In the genomic region with DNA sequence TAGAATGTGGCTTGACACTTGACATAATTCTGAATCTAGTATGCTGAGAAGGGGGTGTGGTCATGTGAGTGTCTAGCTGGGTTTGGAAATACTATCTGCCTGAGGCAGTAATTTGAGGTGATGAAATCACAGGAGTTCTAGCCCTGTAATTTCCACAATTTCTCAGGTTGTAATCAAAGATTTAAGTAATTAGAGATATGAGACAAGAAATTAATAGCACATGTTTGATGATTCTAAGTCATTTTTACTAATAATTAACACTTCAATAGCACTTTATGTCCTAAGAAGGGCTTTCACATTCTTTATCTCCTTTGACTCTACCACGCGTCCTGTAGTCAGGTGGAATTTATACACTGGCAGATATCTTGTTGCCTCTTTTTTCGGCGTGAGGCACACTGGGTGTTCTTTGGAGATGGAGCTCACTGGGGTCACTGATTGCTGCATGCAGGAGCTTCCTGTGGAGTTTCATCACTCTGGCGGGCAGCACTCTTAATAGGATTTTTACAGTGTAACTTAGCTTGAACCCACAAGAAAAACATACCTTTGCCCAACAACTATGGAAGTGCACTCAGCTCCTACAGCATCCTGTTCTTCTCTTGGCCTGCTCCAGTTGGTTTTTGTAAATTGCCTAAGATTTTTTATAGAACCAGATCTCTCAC, we compare ENCODE assay signal across 9 cellular contexts. TPM values are rescaled to one million over a fixed set of nuclear protein-coding genes. Genes with fewer than 3 reads are reported as not detected.
DNase-seq lines count a peak whose midpoint lies in the region; ATAC-seq and TF ChIP-seq lines count a peak whose summit lies in the region.
"Had no signal": no experiment of that assay in that cellular context is flagged by ENCODE, and none has a peak within 500 bp of the region (broad histone marks: within the 10 kb centered on the region; RNA-seq: fewer than 3 reads in every experiment).

No MANE protein-coding gene starts in this region.

- H3K9me3 Mint-ChIP-seq in IgD-negative memory B cell: no peaks in the 10 kb centered on the region
- no peaks in the 10 kb centered on the region for H3K9me3 Mint-ChIP-seq in naive thymus-derived CD8-positive, alpha-beta T cell

- no peaks in the 10 kb centered on the region for H3K36me3 Mint-ChIP-seq in IgD-negative memory B cell
- H3K36me3 Mint-ChIP-seq in naive thymus-derived CD8-positive, alpha-beta T cell: peaks cover under 1 to 6% (median under 1%) of the 10 kb centered on the region in 3 donors

- H3K4me3 Mint-ChIP-seq in IgD-negative memory B cell: peak overlapping the region in 2 of 4 donors; percentile 65 to 98
- H3K4me3 Mint-ChIP-seq in naive thymus-derived CD8-positive, alpha-beta T cell: peak overlapping the region in 5 of 10 donors; percentile 2 to 98 (median 26)

- TF ChIP-seq CTCF in astrocyte of the spinal cord (IDR thresholded peaks at IDR 0.05; ENCODE audit: low read depth, low read length): no peak

- DNase-seq in DMS153 (lab: John Stamatoyannopoulos, UW) (peak; percentile 26), astrocyte of the spinal cord (ENCODE audit: low read depth, low spot score) (peak; percentile 91), Ammon's horn (ENCODE audit: low spot score) (no peak), NCI-H2196 treated with DMSO at 0.1 percent for 48 hours (lab: John Stamatoyannopoulos, UW; ENCODE audit: unreplicated experiment) (no peak), CD1c-positive myeloid dendritic cell (ENCODE audit: extremely low spot score) (no peak), epidermal melanocyte (ENCODE audit: insufficient read length, low spot score) (no peak)
- no peak for DNase-seq in naive thymus-derived CD8-positive, alpha-beta T cell
- DNase-seq: stimulated activated CD4-positive, alpha-beta T cell treated with anti-CD3 and anti-CD28 coated beads, Interleukin-1b, Interleukin-23, amount 100 ng/mL, for 48 hours had no signal

- H3K27ac Mint-ChIP-seq in IgD-negative memory B cell: peak overlapping the region; percentile 55 to 74 (median 58)
- H3K27ac Mint-ChIP-seq in naive thymus-derived CD8-positive, alpha-beta T cell: peak overlapping the region; percentile 26 to 100 (median 86)

- POLR2A ChIA-PET in naive thymus-derived CD8-positive, alpha-beta T cell (lab: Charles Lee): interaction anchor here (0.5 to 4.9 kb wide), 6 partner anchors 29 to 209 kb away, joined by 3 to 31 read pairs (median 4); no protein-coding TSS in a partner anchor

- H3K4me1 Mint-ChIP-seq in IgD-negative memory B cell: peaks cover 63 to 74% (median 67%) of the 10 kb centered on the region in 3 donors
- H3K4me1 Mint-ChIP-seq in naive thymus-derived CD8-positive, alpha-beta T cell: peaks cover 30 to 80% (median 75%) of the 10 kb centered on the region in 4 donors

- H3K4me3 ChIP-seq in astrocyte of the spinal cord (ENCODE audit: low read depth, low read length): no peak overlapping the region

- no peaks in the 10 kb centered on the region for H3K27me3 Mint-ChIP-seq in IgD-negative memory B cell
- no peaks in the 10 kb centered on the region for H3K27me3 Mint-ChIP-seq in naive thymus-derived CD8-positive, alpha-beta T cell

- in situ Hi-C loops in astrocyte of the spinal cord (cut with HindIII; ENCODE audit: low sequenced_read_pairs): no loop called here

- no peak for ATAC-seq in naive thymus-derived CD8-positive, alpha-beta T cell

RNA-seq across cellular contexts. Expression of gene AMIGO2, which starts 3.3 kb away (rescaled TPM):
- polyA plus RNA-seq in IgD-negative memory B cell: 7.4 TPM
- total RNA-seq in naive thymus-derived CD8-positive, alpha-beta T cell: 10 to 100 TPM; 26.6 to 28.3 TPM
- polyA plus RNA-seq in naive thymus-derived CD8-positive, alpha-beta T cell: 10 to 100 TPM; 28.6 to 53.3 (median 41.1) TPM

RNA-seq across cellular contexts. Expression of gene PCED1B, which starts 3.7 kb away (rescaled TPM):
- 34.0 TPM for polyA plus RNA-seq in IgD-negative memory B cell
- total RNA-seq in naive thymus-derived CD8-positive, alpha-beta T cell: 10 to 100 TPM; 79.4 to 83.9 TPM
- polyA plus RNA-seq in naive thymus-derived CD8-positive, alpha-beta T cell: 100 to 1,000 TPM in 2 of 3 donors, 10 to 100 TPM in 1; 54.9 to 163 (median 127) TPM

Comparison
In these comparisons a context has a peak if more than half of its experiments do, and no peak if none do; other contexts are left out.
1. DNase-seq: peak in DMS153 (single experiment) and astrocyte of the spinal cord (single experiment); none in naive thymus-derived CD8-positive, alpha-beta T cell (0 of 10), Ammon's horn (single experiment), NCI-H2196 treated with DMSO at 0.1 percent for 48 hours (single experiment), CD1c-positive myeloid dendritic cell (single experiment) and epidermal melanocyte (single experiment).